19 cellular contexts compared by ENCODE assay signal in genomic region chr6:161003336-161003735, GRCh38.
"Had no signal": no experiment of that assay in that cellular context is flagged by ENCODE, and none has a peak within 500 bp of the region (broad histone marks: within the 10 kb centered on the region; RNA-seq: fewer than 3 reads in every experiment).

No MANE protein-coding gene starts in this region.

- H3K27ac Mint-ChIP-seq: activated naive CD4-positive, alpha-beta T cell treated with anti-CD3 and anti-CD28 coated beads, Interleukin-2, amount 10 ng/mL, durations not matched to agents 7 days and 5 days; T-cell; type B pancreatic cell; WTC11 had no signal

- H3K27me3 ChIP-seq: body of pancreas, heart right ventricle, left lung, testis, vagina had no signal

- DNase-seq: activated CD8-positive, alpha-beta memory T cell treated with anti-CD3 and anti-CD28 coated beads for 24 hours; activated CD8-positive, alpha-beta memory T cell treated with anti-CD3 and anti-CD28 coated beads, Interleukin-2, amount 50 U/mL, for 4 hours; activated naive CD4-positive, alpha-beta T cell treated with anti-CD3 and anti-CD28 coated beads, Interleukin-2, amount 10 ng/mL, durations not matched to agents 7 days and 5 days; activated T-cell treated with anti-CD3 and anti-CD28 coated beads, Interleukin-2, amount 50 U/mL, for 48 hours; body of pancreas; dermis blood vessel endothelial cell; effector CD8-positive, alpha-beta T cell; heart right ventricle; left lung; naive B cell; nucleus accumbens; stimulated activated CD4-positive, alpha-beta T cell treated with anti-CD3 and anti-CD28 coated beads, Interleukin-4, amount 100 ng/mL, for 1 hour; stimulated activated naive CD4-positive, alpha-beta T cell; T-cell; testis had no signal

- H3K27me3 Mint-ChIP-seq: activated naive CD4-positive, alpha-beta T cell treated with anti-CD3 and anti-CD28 coated beads, Interleukin-2, amount 10 ng/mL, durations not matched to agents 7 days and 5 days; naive B cell; T-cell; type B pancreatic cell had no signal

- H3K36me3 Mint-ChIP-seq: activated naive CD4-positive, alpha-beta T cell treated with anti-CD3 and anti-CD28 coated beads, Interleukin-2, amount 10 ng/mL, durations not matched to agents 7 days and 5 days; naive B cell had no signal

- H3K4me3 ChIP-seq: body of pancreas, heart right ventricle, left lung, lung, testis, vagina had no signal

- H3K36me3 ChIP-seq: heart right ventricle, left lung, vagina had no signal

- H3K4me1 Mint-ChIP-seq: activated naive CD4-positive, alpha-beta T cell treated with anti-CD3 and anti-CD28 coated beads, Interleukin-2, amount 10 ng/mL, durations not matched to agents 7 days and 5 days had no signal

- H3K9me3 ChIP-seq: body of pancreas, heart right ventricle, left lung, testis, vagina had no signal

- H3K4me3 Mint-ChIP-seq: activated naive CD4-positive, alpha-beta T cell treated with anti-CD3 and anti-CD28 coated beads, Interleukin-2, amount 10 ng/mL, durations not matched to agents 7 days and 5 days; naive B cell; T-cell; type B pancreatic cell; WTC11 had no signal

- H3K9me3 Mint-ChIP-seq: activated naive CD4-positive, alpha-beta T cell treated with anti-CD3 and anti-CD28 coated beads, Interleukin-2, amount 10 ng/mL, durations not matched to agents 7 days and 5 days; naive B cell; T-cell; type B pancreatic cell; WTC11 had no signal

- H3K27ac ChIP-seq: body of pancreas, heart right ventricle, left lung, testis, vagina had no signal
